ENCODE assay signal across 8 cellular contexts in genomic region chr3:188421151-188421821, GRCh38.
DNase-seq lines count a peak whose midpoint lies in the region; FAIRE-seq and TF ChIP-seq lines count a peak whose summit lies in the region.

No MANE protein-coding gene starts in this region.

- H3K27me3 Mint-ChIP-seq in CD14-positive monocyte (ENCODE audit: low read depth in 3 of 3) = no peaks in the 10 kb centered on the region

- H3K4me1 Mint-ChIP-seq in CD14-positive monocyte = peaks cover 62% of the 10 kb centered on the region

- H3K27me3 ChIP-seq in Peyer's patch = no peaks in the 10 kb centered on the region

- peaks cover 11 to 14% of the 10 kb centered on the region in 2 donors for H3K36me3 Mint-ChIP-seq in CD14-positive monocyte

- peaks cover 0 to 8% (median 3%) of the 10 kb centered on the region in 7 donors for H3K9me3 Mint-ChIP-seq in CD14-positive monocyte

- peak overlapping the region; percentile 93 to 98 (median 97) for H3K27ac Mint-ChIP-seq in CD14-positive monocyte

- TF ChIP-seq POLR2A in H54 (IDR thresholded peaks at IDR 0.05; ENCODE audit: low read depth, low read length) (no peak), Peyer's patch (IDR thresholded peaks at IDR 0.05) (no peak)

- H3K9me3 ChIP-seq in Peyer's patch = no peaks in the 10 kb centered on the region

- peak overlapping the region; percentile 2 to 39 for H3K4me3 Mint-ChIP-seq in CD14-positive monocyte

- TF ChIP-seq CTCF in CD14-positive monocyte (IDR thresholded peaks at IDR 0.05) = no peak
- TF ChIP-seq CTCF in Peyer's patch (IDR thresholded peaks at IDR 0.05) = no peak

- peak; percentile 95 for FAIRE-seq in H54 (lab: Jason Lieb, UNC)

- no peak overlapping the region for H3K4me3 ChIP-seq in Peyer's patch

- intact Hi-C loops in CD14-positive monocyte (cut with micrococcal nuclease) = no loop called here

- peak overlapping the region in 3 of 4 donors; percentile 7 to 62 (median 57) for H3K27ac ChIP-seq in Peyer's patch

- no peaks in the 10 kb centered on the region for H3K36me3 ChIP-seq in Peyer's patch

- H3K4me1 ChIP-seq in Peyer's patch = peaks cover 0 to 14% (median 0%) of the 10 kb centered on the region in 4 donors

- no peak for DNase-seq in CD14-positive monocyte (ENCODE audit: low spot score)
- no peak for DNase-seq in H54 (ENCODE audit: insufficient read length, low spot score)
- DNase-seq in Peyer's patch = no peak
- DNase-seq in kidney tubule cell (ENCODE audit: low spot score) = peak; percentile 61
- DNase-seq in NCI-H2107 (lab: John Stamatoyannopoulos, UW) = no peak
- DNase-seq in activated CD4-positive, alpha-beta T cell treated with anti-CD3 and anti-CD28 coated beads, Interleukin-2, amount 50 U/mL, for 1 hour = no peak
- no peak for DNase-seq in D341Med (ENCODE audit: low spot score)
- DNase-seq in NCI-H2196 (lab: John Stamatoyannopoulos, UW; ENCODE audit: unreplicated experiment) = no peak
